21 cellular contexts compared by ENCODE assay signal in the genomic region with DNA sequence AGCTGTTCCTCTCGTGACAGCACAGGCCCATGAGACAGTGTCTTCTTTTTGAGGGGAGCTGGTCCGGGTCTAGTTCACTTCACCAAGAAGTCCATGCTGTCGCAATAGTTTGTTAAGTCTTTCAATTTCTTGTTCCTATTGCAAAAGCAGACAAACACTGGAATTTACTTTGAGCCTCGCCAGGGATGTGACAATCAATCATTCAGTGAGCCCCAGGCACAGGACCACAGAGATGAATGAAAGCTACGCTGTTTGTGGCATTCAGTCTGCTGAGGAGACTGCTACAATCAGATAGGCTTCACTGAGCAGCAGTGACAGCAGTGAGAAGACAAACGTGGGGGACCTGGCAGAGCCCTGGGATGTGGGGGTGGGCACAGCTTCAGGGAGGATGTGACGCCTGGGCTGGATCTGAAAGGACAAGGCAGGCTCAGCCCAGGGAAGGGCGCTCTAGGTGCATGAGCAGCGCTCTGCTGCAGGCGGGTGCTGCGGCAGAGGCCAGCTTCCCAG. TPM values are rescaled to one million over a fixed set of nuclear protein-coding genes. Genes with fewer than 3 reads are reported as not detected.
A peak's percentile ranks its signal among the peaks of the same experiment; 100 is the strongest.
DNase-seq lines count a peak whose midpoint lies in the region; TF ChIP-seq lines count a peak whose summit lies in the region.
"Had no signal": no experiment of that assay in that cellular context is flagged by ENCODE, and none has a peak within 500 bp of the region (broad histone marks: within the 10 kb centered on the region; RNA-seq: fewer than 3 reads in every experiment).

No MANE protein-coding gene starts in this region.

- DNase-seq in GM10266 (ENCODE audit: extremely low spot score): no peak
- DNase-seq in OCI-LY7 (ENCODE audit: low spot score): peak; percentile 56
- peak; percentile 32 for DNase-seq in foreskin melanocyte
- peak in 9 of 10 donors; percentile 13 to 89 (median 42) for DNase-seq in posterior cingulate gyrus
- DNase-seq in OCI-M2 (lab: John Stamatoyannopoulos, UW; ENCODE audit: unreplicated experiment): no peak
- DNase-seq in stimulated activated CD4-positive, alpha-beta T cell treated with anti-CD3 and anti-CD28 coated beads, Interleukin-2, amount 100 ng/mL, for 24 hours: no peak
- DNase-seq in midbrain (lab: John Stamatoyannopoulos, UW): no peak
- DNase-seq in MCF 10A (ENCODE audit: unreplicated experiment): no peak
- DNase-seq: activated CD4-positive, alpha-beta T cell treated with anti-CD3 and anti-CD28 coated beads for 36 hours; activated CD8-positive, alpha-beta memory T cell treated with anti-CD3 and anti-CD28 coated beads, Interleukin-2, amount 50 U/mL, for 48 hours; activated naive CD4-positive, alpha-beta T cell treated with anti-CD3 and anti-CD28 coated beads for 36 hours; AML-193; DMS79; effector CD4-positive, alpha-beta T cell; H9; NCI-H146; NCI-H510A; sigmoid colon; T-helper 2 cell; upper lobe of right lung had no signal

- peaks cover 19% of the 10 kb centered on the region for H3K36me3 Mint-ChIP-seq in MCF 10A (ENCODE audit: insufficient read depth, unreplicated experiment)

- H3K4me1 ChIP-seq in OCI-LY7 (ENCODE audit: insufficient read depth, low read length, poor library complexity, severe bottlenecking): peaks cover 43% of the 10 kb centered on the region
- H3K4me1 ChIP-seq: sigmoid colon, upper lobe of right lung had no signal

- no peak overlapping the region for H3K4me3 ChIP-seq in OCI-LY7 (ENCODE audit: low read depth, low read length, poor library complexity, severe bottlenecking)
- H3K4me3 ChIP-seq: sigmoid colon, upper lobe of right lung had no signal

- POLR2A ChIA-PET in OCI-LY7 (lab: Charles Lee): interaction anchor here (0.5 to 1.4 kb wide), 9 partner anchors 14 to 60 kb away, joined by 3 to 7 read pairs (median 5); no protein-coding TSS in a partner anchor
- POLR2A ChIA-PET in MCF 10A (lab: Yijun Ruan, JAX): interaction anchor here (1.0 kb wide), 1 partner anchor 14 kb away, joined by 3 read pairs; no protein-coding TSS in a partner anchor

- CTCF ChIA-PET in OCI-LY7 (lab: Charles Lee; ENCODE audit: unreplicated experiment): interaction anchor here (0.8 to 1.2 kb wide), 3 partner anchors 11 to 15 kb away, joined by 3 to 4 read pairs (median 3); no protein-coding TSS in a partner anchor
- CTCF ChIA-PET in MCF 10A (lab: Yijun Ruan, JAX): no interaction called here

- no peak overlapping the region for H2AFZ ChIP-seq in OCI-LY7 (ENCODE audit: low read length)

- no peaks in the 10 kb centered on the region for H3K4me1 Mint-ChIP-seq in MCF 10A (ENCODE audit: insufficient read depth, unreplicated experiment)

- no peaks in the 10 kb centered on the region for H3K9me3 ChIP-seq in OCI-LY7 (ENCODE audit: low read length)
- H3K9me3 ChIP-seq: sigmoid colon, upper lobe of right lung had no signal

- BruUV-seq in OCI-LY7 (replicated peaks; lab: Mats Ljungman, UMichigan): no TSS peak
- BruUV-seq in MCF 10A (replicated peaks; lab: Mats Ljungman, UMichigan): no TSS peak

- no peaks in the 10 kb centered on the region for H3K79me2 ChIP-seq in OCI-LY7 (ENCODE audit: insufficient read depth, low read depth, low read length)

- H3K4me3 Mint-ChIP-seq in MCF 10A (ENCODE audit: unreplicated experiment): no peak overlapping the region
- H3K4me3 Mint-ChIP-seq: activated CD4-positive, alpha-beta T cell treated with anti-CD3 and anti-CD28 coated beads for 36 hours; activated naive CD4-positive, alpha-beta T cell treated with anti-CD3 and anti-CD28 coated beads for 36 hours; H9 had no signal

- peak overlapping the region; percentile 62 for H3K4me2 ChIP-seq in OCI-LY7 (ENCODE audit: low read length)
- H3K4me2 ChIP-seq: KMS-11 had no signal

- TF ChIP-seq CTCF in GM10266 (IDR thresholded peaks at IDR 0.05; ENCODE audit: control insufficient read depth, insufficient read depth, low read depth, missing control alignments) (peak; percentile 8), OCI-LY7 (conservative IDR thresholded peaks at IDR 0.05; ENCODE audit: low read length) (no peak), MCF 10A (IDR thresholded peaks at IDR 0.05; ENCODE audit: unreplicated experiment) (no peak)

- H3K27ac Mint-ChIP-seq in MCF 10A (ENCODE audit: low read depth, unreplicated experiment): no peak overlapping the region
- H3K27ac Mint-ChIP-seq: activated CD4-positive, alpha-beta T cell treated with anti-CD3 and anti-CD28 coated beads for 36 hours; activated naive CD4-positive, alpha-beta T cell treated with anti-CD3 and anti-CD28 coated beads for 36 hours had no signal

- H4K20me1 ChIP-seq in OCI-LY7 (ENCODE audit: insufficient read depth, low read length): no peaks in the 10 kb centered on the region

- no peaks in the 10 kb centered on the region for H3K27me3 Mint-ChIP-seq in MCF 10A (ENCODE audit: insufficient read depth, unreplicated experiment)
- H3K27me3 Mint-ChIP-seq: activated CD4-positive, alpha-beta T cell treated with anti-CD3 and anti-CD28 coated beads for 36 hours had no signal

- H3K36me3 ChIP-seq in OCI-LY7 (ENCODE audit: insufficient read depth, low read length): no peaks in the 10 kb centered on the region

- H3K9me3 Mint-ChIP-seq in MCF 10A (ENCODE audit: unreplicated experiment): no peaks in the 10 kb centered on the region
- H3K9me3 Mint-ChIP-seq: activated naive CD4-positive, alpha-beta T cell treated with anti-CD3 and anti-CD28 coated beads for 36 hours; H9 had no signal

- no peak overlapping the region for H3K27ac ChIP-seq in OCI-LY7 (ENCODE audit: low read depth, low read length, poor library complexity, severe bottlenecking)
- H3K27ac ChIP-seq: KMS-11, sigmoid colon, upper lobe of right lung had no signal

- no peaks in the 10 kb centered on the region for H3K9me2 ChIP-seq in OCI-LY7 (ENCODE audit: insufficient read depth, low read length)

- intact Hi-C loops in OCI-LY7 (cut with micrococcal nuclease; ENCODE audit: unreplicated experiment): loop anchor here (2.0 kb wide), 1 partner anchor 29 kb away; no protein-coding TSS in a partner anchor
- intact Hi-C loops in posterior cingulate gyrus (cut with DNase I): no loop called here
- intact Hi-C loops in MCF 10A (cut with micrococcal nuclease): no loop called here

RNA-seq across cellular contexts. Expression of gene TCTN1, which starts 35.5 kb away (rescaled TPM):
- total RNA-seq in OCI-LY7 (2014; rRNA removed; shearing (Covaris generic)): 4.0 and 8.7 TPM in 2 replicates
- total RNA-seq in OCI-LY7 (2022) (19.9 and 21.0 TPM in 2 replicates), MCF 10A (2022) (36.5 and 38.9 TPM in 2 replicates)

RNA-seq across cellular contexts. Expression of gene HVCN1, which starts 39.5 kb away (rescaled TPM):
- 6.4 and 9.3 TPM in 2 replicates for total RNA-seq in OCI-LY7 (2014; rRNA removed; shearing (Covaris generic))
- total RNA-seq in OCI-LY7 (2022): 4.5 and 4.9 TPM in 2 replicates
- total RNA-seq in MCF 10A (2022): not detected in 2 replicates

Comparison
In these comparisons a context has a peak if more than half of its experiments do, and no peak if none do; other contexts are left out.
1. DNase-seq: peak in OCI-LY7 (single experiment), foreskin melanocyte (single experiment) and posterior cingulate gyrus (9 of 10); none in GM10266 (single experiment), OCI-M2 (single experiment), stimulated activated CD4-positive, alpha-beta T cell treated with anti-CD3 and anti-CD28 coated beads, Interleukin-2, amount 100 ng/mL, for 24 hours (0 of 2), midbrain (single experiment) and MCF 10A (single experiment).